Comparison of ENCODE assay signal across 27 cellular contexts in the genomic region with DNA sequence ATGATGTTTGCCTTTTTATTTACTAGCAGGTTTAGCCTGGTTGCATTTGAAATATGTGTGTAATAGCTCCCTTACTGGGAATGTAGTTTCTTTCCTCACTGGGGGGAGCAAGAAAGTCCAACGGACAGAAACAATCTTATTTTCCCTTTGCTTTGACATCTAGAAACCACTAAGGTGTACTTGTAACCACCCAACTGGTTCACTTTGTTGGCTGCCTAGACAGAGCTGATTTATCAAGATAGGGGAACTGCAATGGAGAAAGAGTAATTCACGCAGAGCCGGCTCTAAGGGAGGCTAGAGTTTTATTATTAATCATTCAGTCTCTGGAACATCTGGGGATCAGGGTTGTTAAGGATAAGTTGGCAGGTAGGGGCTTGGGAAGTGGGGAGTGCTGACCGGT. TPM values are rescaled to one million over a fixed set of nuclear protein-coding genes. Genes with fewer than 3 reads are reported as not detected.
DNase-seq lines count a peak whose midpoint lies in the region; ATAC-seq and TF ChIP-seq lines count a peak whose summit lies in the region.
"Had no signal": no experiment of that assay in that cellular context is flagged by ENCODE, and none has a peak within 500 bp of the region (broad histone marks: within the 10 kb centered on the region; RNA-seq: fewer than 3 reads in every experiment).

No MANE protein-coding gene starts in this region.

- no peak for TF ChIP-seq CTCF in OCI-LY3 (IDR thresholded peaks at IDR 0.05; ENCODE audit: low read depth, low read length)
- TF ChIP-seq CTCF in left lung (IDR thresholded peaks at IDR 0.05): no peak
- no peak for TF ChIP-seq CTCF in type B pancreatic cell (conservative IDR thresholded peaks at IDR 0.05)
- no peak for TF ChIP-seq CTCF in lower leg skin (IDR thresholded peaks at IDR 0.05)

- peak overlapping the region; percentile 10 for H3K4me3 Mint-ChIP-seq in type B pancreatic cell
- peak overlapping the region in 1 of 2 donors; percentile 9 for H3K4me3 Mint-ChIP-seq in activated T-cell treated with anti-CD3 and anti-CD28 coated beads, Interleukin-2, amount 50 U/mL, for 72 hours
- H3K4me3 Mint-ChIP-seq: activated naive CD8-positive, alpha-beta T cell treated with anti-CD3 and anti-CD28 coated beads, Interleukin-2, amount 50 U/mL, for 24 hours; central memory CD8-positive, alpha-beta T cell; dendritic cell treated with granulocyte-macrophage colony-stimulating factor and Interleukin-4, amounts not matched to agents 40 ng/mL and 50 ng/mL, for 4 days; memory B cell had no signal

- H3K4me1 Mint-ChIP-seq in type B pancreatic cell (ENCODE audit: unreplicated experiment): peaks cover 21% of the 10 kb centered on the region
- peaks cover 15% of the 10 kb centered on the region for H3K4me1 Mint-ChIP-seq in activated T-cell treated with anti-CD3 and anti-CD28 coated beads, Interleukin-2, amount 50 U/mL, for 72 hours (ENCODE audit: low read depth)
- H3K4me1 Mint-ChIP-seq: central memory CD8-positive, alpha-beta T cell; memory B cell had no signal

- no peak for TF ChIP-seq POLR2A in lower leg skin (IDR thresholded peaks at IDR 0.05)

- no peak overlapping the region for H3K9ac ChIP-seq in OCI-LY3 (ENCODE audit: low read length)

- WGBS in lower leg skin, 2 donors: 62 to 66% methylated on average over 4 of the region's 4 CpGs

- intact Hi-C loops in left lung (cut with DNase I): no loop called here
- intact Hi-C loops in lower leg skin (cut with DNase I; ENCODE audit: low total_unique reads): no loop called here

- ATAC-seq in HG03342 (IDR thresholded peaks at IDR 0.05; ENCODE audit: unreplicated experiment) (peak; percentile 35), left lung (peak; percentile 40), HG03469 (IDR thresholded peaks at IDR 0.05; ENCODE audit: unreplicated experiment) (no peak)
- ATAC-seq in activated T-cell treated with anti-CD3 and anti-CD28 coated beads, Interleukin-2, amount 50 U/mL, for 72 hours (replicated peaks in 1 of 2): no peak
- ATAC-seq: activated naive CD8-positive, alpha-beta T cell treated with anti-CD3 and anti-CD28 coated beads, Interleukin-2, amount 50 U/mL, for 24 hours; heart right ventricle; left cardiac atrium had no signal

- H3K4me1 ChIP-seq in OCI-LY3 (ENCODE audit: low read length) (peaks cover 18% of the 10 kb centered on the region), left lung (no peaks in the 10 kb centered on the region)
- H3K4me1 ChIP-seq: esophagus squamous epithelium, heart right ventricle had no signal

- DNase-seq in left lung (no peak), type B pancreatic cell (ENCODE audit: extremely low spot score, unreplicated experiment) (no peak), lower leg skin (ENCODE audit: low spot score in 2 of 2) (no peak)
- no peak for DNase-seq in activated T-cell treated with anti-CD3 and anti-CD28 coated beads, Interleukin-2, amount 50 U/mL, for 72 hours
- DNase-seq: activated gamma-delta T cell treated with Interleukin-2 at 50 U/mL for 16 hours; activated naive CD8-positive, alpha-beta T cell treated with anti-CD3 and anti-CD28 coated beads, Interleukin-2, amount 50 U/mL, for 24 hours; activated T-cell treated with anti-CD3 and anti-CD28 coated beads for 4 hours; esophagus squamous epithelium; foreskin melanocyte; H7; heart right ventricle; left cardiac atrium; NCI-H1105 treated with DMSO at 0.1 percent for 48 hours; NCI-H2029 treated with DMSO at 0.1 percent for 48 hours; NCI-H526; stimulated activated naive CD4-positive, alpha-beta T cell treated with Interleukin-2 at 50 U/mL for 16 hours had no signal

- H3K36me3 Mint-ChIP-seq in type B pancreatic cell: no peaks in the 10 kb centered on the region
- H3K36me3 Mint-ChIP-seq in activated T-cell treated with anti-CD3 and anti-CD28 coated beads, Interleukin-2, amount 50 U/mL, for 72 hours (ENCODE audit: insufficient read depth in 2 of 2): no peaks in the 10 kb centered on the region
- H3K36me3 Mint-ChIP-seq: memory B cell had no signal

- H3K27ac Mint-ChIP-seq in type B pancreatic cell: peak overlapping the region; percentile 42
- no peak overlapping the region for H3K27ac Mint-ChIP-seq in activated T-cell treated with anti-CD3 and anti-CD28 coated beads, Interleukin-2, amount 50 U/mL, for 72 hours
- H3K27ac Mint-ChIP-seq: activated naive CD8-positive, alpha-beta T cell treated with anti-CD3 and anti-CD28 coated beads, Interleukin-2, amount 50 U/mL, for 24 hours; dendritic cell treated with granulocyte-macrophage colony-stimulating factor and Interleukin-4, amounts not matched to agents 40 ng/mL and 50 ng/mL, for 4 days; memory B cell had no signal

- H3K27me3 Mint-ChIP-seq in type B pancreatic cell: no peaks in the 10 kb centered on the region
- peaks cover 14% of the 10 kb centered on the region for H3K27me3 Mint-ChIP-seq in activated T-cell treated with anti-CD3 and anti-CD28 coated beads, Interleukin-2, amount 50 U/mL, for 72 hours (ENCODE audit: low read depth)

- no peaks in the 10 kb centered on the region for H4K20me1 ChIP-seq in OCI-LY3 (ENCODE audit: insufficient read depth, low read length)

- no peaks in the 10 kb centered on the region for H3K79me2 ChIP-seq in OCI-LY3 (ENCODE audit: low read length)

- H3K27me3 ChIP-seq in OCI-LY3 (ENCODE audit: low read depth, low read length) (peaks cover 18% of the 10 kb centered on the region), left lung (no peaks in the 10 kb centered on the region)
- H3K27me3 ChIP-seq: esophagus squamous epithelium had no signal

- no peaks in the 10 kb centered on the region for H3K36me3 ChIP-seq in OCI-LY3 (replicated peaks; ENCODE audit: low read depth, low read length)
- no peaks in the 10 kb centered on the region for H3K36me3 ChIP-seq in left lung
- H3K36me3 ChIP-seq: esophagus squamous epithelium, heart right ventricle had no signal

- no peaks in the 10 kb centered on the region for H3K9me3 Mint-ChIP-seq in type B pancreatic cell
- no peaks in the 10 kb centered on the region for H3K9me3 Mint-ChIP-seq in activated T-cell treated with anti-CD3 and anti-CD28 coated beads, Interleukin-2, amount 50 U/mL, for 72 hours
- H3K9me3 Mint-ChIP-seq: activated naive CD8-positive, alpha-beta T cell treated with anti-CD3 and anti-CD28 coated beads, Interleukin-2, amount 50 U/mL, for 24 hours; central memory CD8-positive, alpha-beta T cell; dendritic cell treated with granulocyte-macrophage colony-stimulating factor and Interleukin-4, amounts not matched to agents 40 ng/mL and 50 ng/mL, for 4 days; memory B cell had no signal

- H3K9me3 ChIP-seq in OCI-LY3 (ENCODE audit: insufficient read depth, low read length) (no peaks in the 10 kb centered on the region), left lung (no peaks in the 10 kb centered on the region)
- H3K9me3 ChIP-seq: esophagus squamous epithelium, heart right ventricle had no signal

- peak overlapping the region; percentile 29 for H3K4me3 ChIP-seq in OCI-LY3 (ENCODE audit: low read length)
- no peak overlapping the region for H3K4me3 ChIP-seq in left lung
- no peak overlapping the region for H3K4me3 ChIP-seq in lower leg skin (ENCODE audit: low read depth, poor library complexity, severe bottlenecking)
- H3K4me3 ChIP-seq: esophagus squamous epithelium, heart right ventricle had no signal

- peak overlapping the region; percentile 38 for H3K4me2 ChIP-seq in OCI-LY3 (ENCODE audit: low read length)

- no peak overlapping the region for H2AFZ ChIP-seq in OCI-LY3 (ENCODE audit: low read depth, low read length)

- H3K27ac ChIP-seq in OCI-LY3 (ENCODE audit: low read length) (no peak overlapping the region), left lung (peak overlapping the region in 1 of 2 donors; percentile 26)
- H3K27ac ChIP-seq: C4-2B, esophagus squamous epithelium, heart right ventricle had no signal

RNA-seq across cellular contexts. Expression of a gene that starts 30.3 kb away (rescaled TPM):
- total RNA-seq in left lung (1 to 10 TPM in 1 of 2 donors, under 1 TPM in 1; 0.38 to 1.6 TPM), type B pancreatic cell (ENCODE audit: low replicate concordance) (0.55 and 0.63 TPM in 2 replicates), lower leg skin (100 to 1,000 TPM in 1 of 4 donors, 10 to 100 TPM in 3; 40.7 to 113 (median 67.6) TPM)
- not detected for total RNA-seq in activated T-cell treated with anti-CD3 and anti-CD28 coated beads, Interleukin-2, amount 50 U/mL, for 72 hours
- total RNA-seq: MCF 10A, RPMI7951, SK-MEL-5, temporal lobe had no signal

RNA-seq across cellular contexts. Expression of a gene that starts 46.6 kb away (rescaled TPM):
- 1 to 10 TPM; 1.5 to 6.2 TPM for total RNA-seq in left lung
- total RNA-seq in type B pancreatic cell (ENCODE audit: low replicate concordance): 19.7 and 49.2 TPM in 2 replicates
- total RNA-seq in lower leg skin: 1 to 10 TPM; 1.5 to 7.7 (median 5.1) TPM
- total RNA-seq in activated T-cell treated with anti-CD3 and anti-CD28 coated beads, Interleukin-2, amount 50 U/mL, for 72 hours: not detected
- total RNA-seq: MCF 10A had no signal

Comparison
In these comparisons a context has a peak if more than half of its experiments do, and no peak if none do; other contexts are left out.
1. ATAC-seq: peak in HG03342 (single experiment) and left lung (single experiment); none in activated T-cell treated with anti-CD3 and anti-CD28 coated beads, Interleukin-2, amount 50 U/mL, for 72 hours (0 of 2) and HG03469 (single experiment).
2. RNA of a gene that starts 30.3 kb away (total RNA-seq): 40.7 to 113 TPM in lower leg skin; 0.38 to 1.6 TPM in left lung, 0.55 to 0.63 TPM in type B pancreatic cell and not detected in activated T-cell treated with anti-CD3 and anti-CD28 coated beads, Interleukin-2, amount 50 U/mL, for 72 hours; every median in the first group is over 10 times any median in the second.